In the genomic region with DNA sequence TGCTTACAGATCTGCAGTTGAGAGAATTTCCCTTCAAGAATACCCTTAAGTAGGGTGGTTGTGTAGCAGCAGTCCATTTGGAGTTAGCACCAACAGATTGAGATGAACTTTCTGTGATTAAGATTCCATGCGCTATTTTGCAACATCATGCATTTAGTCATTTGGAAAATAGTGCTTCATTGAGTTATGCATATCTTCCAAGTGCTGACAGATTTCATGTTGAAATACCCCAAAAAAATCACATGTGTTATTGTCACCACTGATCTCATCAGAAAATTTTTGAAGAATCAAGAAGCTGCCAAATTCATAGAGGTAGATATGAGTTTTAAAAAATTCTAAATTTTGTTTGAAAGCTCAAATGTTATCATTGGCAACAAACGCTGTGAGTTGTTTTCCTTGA, we compare ENCODE assay signal across 18 cellular contexts. TPM values are rescaled to one million over a fixed set of nuclear protein-coding genes. Genes with fewer than 3 reads are reported as not detected.
DNase-seq lines count a peak whose midpoint lies in the region; FAIRE-seq and TF ChIP-seq lines count a peak whose summit lies in the region.
"Had no signal": no experiment of that assay in that cellular context is flagged by ENCODE, and none has a peak within 500 bp of the region (broad histone marks: within the 10 kb centered on the region; RNA-seq: fewer than 3 reads in every experiment).

No MANE protein-coding gene starts in this region.

- no peak overlapping the region for H3K9ac ChIP-seq in subcutaneous abdominal adipose tissue (ENCODE audit: low read length in 5 of 5)
- H3K9ac ChIP-seq: BLaER1 treated with 17β-estradiol and CSF1 and Interleukin-3, amounts not matched to agents 10 nM and 100 nM had no signal

- DNase-seq in LHCN-M2 (ENCODE audit: low read depth) (peak; percentile 12), chondrocyte (ENCODE audit: low spot score) (no peak), fibroblast of the aortic adventitia (ENCODE audit: low read depth) (peak; percentile 82), HUDEP-2 (lab: John Stamatoyannopoulos, UW; ENCODE audit: unreplicated experiment in 76 of 76) (no peak), GM12892 (ENCODE audit: insufficient read length) (no peak), 8988T (no peak)
- DNase-seq: DND-41, GF-D8, HFFc6, MM.1S, NCI-H187 treated with DMSO at 0.1 percent for 48 hours, NCI-H446, NCI-H748 treated with DMSO at 0.1 percent for 48 hours, PC-9, SJCRH30 had no signal

- H3K27me3 ChIP-seq in subcutaneous abdominal adipose tissue (ENCODE audit: control insufficient read depth in 5 of 5, insufficient read depth in 4 of 5, low read length in 5 of 5): no peaks in the 10 kb centered on the region
- H3K27me3 ChIP-seq: BLaER1 treated with 17β-estradiol and CSF1 and Interleukin-3, amounts not matched to agents 10 nM and 100 nM; SJCRH30 had no signal

- H3K4me1 ChIP-seq in subcutaneous abdominal adipose tissue (ENCODE audit: control insufficient read depth in 5 of 5, insufficient read depth in 5 of 5, low read length in 5 of 5): peaks cover 0 to 14% (median 5%) of the 10 kb centered on the region in 5 donors
- H3K4me1 ChIP-seq: SJCRH30 had no signal

- H3K9me3 ChIP-seq in subcutaneous abdominal adipose tissue (ENCODE audit: control insufficient read depth in 5 of 5, low read length in 5 of 5): no peaks in the 10 kb centered on the region
- H3K9me3 ChIP-seq: SJCRH30 had no signal

- TF ChIP-seq CTCF in chondrocyte (IDR thresholded peaks at IDR 0.05): no peak
- TF ChIP-seq CTCF in fibroblast of the aortic adventitia (IDR thresholded peaks at IDR 0.05; ENCODE audit: insufficient read depth, low read length): no peak

- H3K9me3 Mint-ChIP-seq in chondrocyte (ENCODE audit: low read depth): peaks cover 2% of the 10 kb centered on the region
- H3K9me3 Mint-ChIP-seq: HFFc6 had no signal

- no peaks in the 10 kb centered on the region for H3K36me3 Mint-ChIP-seq in chondrocyte (ENCODE audit: low read depth)

- TF ChIP-seq POLR2A in GM12892 (IDR thresholded peaks at IDR 0.05; ENCODE audit: low read depth, low read length): no peak

- H3K27me3 Mint-ChIP-seq in chondrocyte (ENCODE audit: low read depth): no peaks in the 10 kb centered on the region

- H3K4me3 ChIP-seq in fibroblast of the aortic adventitia (ENCODE audit: low read depth, low read length) (no peak overlapping the region), subcutaneous abdominal adipose tissue (ENCODE audit: low read depth in 1 of 5, low read length in 5 of 5) (no peak overlapping the region)
- H3K4me3 ChIP-seq: BLaER1 treated with 17β-estradiol and CSF1 and Interleukin-3, amounts not matched to agents 10 nM and 100 nM; PC-9; SJCRH30 had no signal

- H3K36me3 ChIP-seq in subcutaneous abdominal adipose tissue (ENCODE audit: control insufficient read depth in 5 of 5, insufficient read depth in 5 of 5, low read length in 5 of 5): no peaks in the 10 kb centered on the region
- H3K36me3 ChIP-seq: BLaER1 treated with 17β-estradiol and CSF1 and Interleukin-3, amounts not matched to agents 10 nM and 100 nM; SJCRH30 had no signal

- no peak overlapping the region for H3K4me3 Mint-ChIP-seq in chondrocyte (ENCODE audit: unreplicated experiment)
- H3K4me3 Mint-ChIP-seq: HFFc6 had no signal

- H3K27ac ChIP-seq in subcutaneous abdominal adipose tissue (ENCODE audit: low read depth, low read length): peak overlapping the region; percentile 12
- H3K27ac ChIP-seq: BLaER1 treated with 17β-estradiol and CSF1 and Interleukin-3, amounts not matched to agents 10 nM and 100 nM; PC-9; SJCRH30 had no signal

- peaks cover 35% of the 10 kb centered on the region for H3K4me1 Mint-ChIP-seq in chondrocyte (ENCODE audit: low read depth)

- H3K27ac Mint-ChIP-seq in chondrocyte (ENCODE audit: unreplicated experiment): peak overlapping the region; percentile 37
- H3K27ac Mint-ChIP-seq: HFFc6 had no signal

- FAIRE-seq in GM12892 (lab: Jason Lieb, UNC): no peak
- FAIRE-seq: H54 had no signal

RNA-seq across cellular contexts. Expression of gene OSBPL8, which starts 35.5 kb away (rescaled TPM):
- total RNA-seq in LHCN-M2 (2014; rRNA removed) (50.5 and 56.8 TPM in 2 replicates), chondrocyte (94.2 to 105 TPM (median 95.3 TPM) in 3 replicates), fibroblast of the aortic adventitia (ENCODE audit: low replicate concordance) (133 and 243 TPM in 2 replicates)
- polyA plus RNA-seq in LHCN-M2 (2012): 12.6 TPM
- polyA plus RNA-seq in GM12892 (2012; ENCODE audit: missing spikeins): 22.1 TPM

Comparison
In these comparisons a context has a peak if more than half of its experiments do, and no peak if none do; other contexts are left out.
1. DNase-seq: peak in LHCN-M2 (single experiment) and fibroblast of the aortic adventitia (single experiment); none in chondrocyte (single experiment), HUDEP-2 (0 of 76), GM12892 (single experiment) and 8988T (single experiment).